ENCODE assay signal across 24 cellular contexts in genomic region chr16:14464796-14465195, GRCh38.
"Had no signal": no experiment of that assay in that cellular context is flagged by ENCODE, and none has a peak within 500 bp of the region (broad histone marks: within the 10 kb centered on the region; RNA-seq: fewer than 3 reads in every experiment).

No MANE protein-coding gene starts in this region.

- DNase-seq: IMR-90, Karpas-422, KG1, MG63, NCI-H1092, NCI-H1105 treated with DMSO at 0.1 percent for 48 hours, NCI-H1417 treated with DMSO at 0.1 percent for 48 hours, NCI-H146, NCI-H1694 treated with DMSO at 0.1 percent for 48 hours, NCI-H1930, NCI-H2081, NCI-H2107, NCI-H2227 treated with DMSO at 0.1 percent for 48 hours, NCI-H446, NCI-H510A, NCI-H524 treated with DMSO at 0.1 percent for 48 hours, NCI-H69, NCI-H774, Right ventricle myocardium superior, RPMI8226, SIG-M5 had no signal

- H3K27ac ChIP-seq: SJSA1, SK-N-MC had no signal

- ATAC-seq: HepG2 had no signal
